In the genomic region with DNA sequence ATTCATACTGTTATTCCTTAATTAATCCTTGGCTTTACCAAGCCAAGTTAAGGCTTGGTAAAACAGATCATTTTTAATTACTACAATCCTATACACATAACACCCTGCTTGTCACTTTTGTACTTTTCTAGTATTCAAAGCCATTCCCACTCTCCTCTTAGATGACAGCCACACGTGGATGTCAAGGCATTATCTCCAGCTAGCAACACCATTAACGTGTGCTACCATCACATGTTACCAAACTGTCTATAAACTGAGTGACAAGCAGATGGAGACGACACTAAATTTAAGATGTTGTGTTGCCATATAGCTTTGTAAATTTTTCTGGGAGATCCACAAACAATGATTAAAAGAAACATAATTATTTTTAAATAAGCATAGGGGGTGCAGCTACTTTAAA, we compare ENCODE assay signal across 8 cellular contexts.
"Had no signal": no experiment of that assay in that cellular context is flagged by ENCODE, and none has a peak within 500 bp of the region (broad histone marks: within the 10 kb centered on the region; RNA-seq: fewer than 3 reads in every experiment).

No MANE protein-coding gene starts in this region.

- H3K27ac Mint-ChIP-seq: GM23338, IgD-negative memory B cell had no signal

- H3K9me3 Mint-ChIP-seq: H9, IgD-negative memory B cell had no signal

- ATAC-seq: GM23338 had no signal

- DNase-seq: H9, HCEC 1CT, KBM-7 had no signal

- H3K4me3 Mint-ChIP-seq: GM23338, H9, IgD-negative memory B cell had no signal

- H3K4me3 ChIP-seq: GM23338 had no signal

- H3K27ac ChIP-seq: KMS-11 had no signal

- H3K4me1 Mint-ChIP-seq: IgD-negative memory B cell had no signal

- H3K27me3 Mint-ChIP-seq: IgD-negative memory B cell had no signal

- FAIRE-seq: H1, H54 had no signal
